9 cellular contexts compared by ENCODE assay signal in the genomic region with DNA sequence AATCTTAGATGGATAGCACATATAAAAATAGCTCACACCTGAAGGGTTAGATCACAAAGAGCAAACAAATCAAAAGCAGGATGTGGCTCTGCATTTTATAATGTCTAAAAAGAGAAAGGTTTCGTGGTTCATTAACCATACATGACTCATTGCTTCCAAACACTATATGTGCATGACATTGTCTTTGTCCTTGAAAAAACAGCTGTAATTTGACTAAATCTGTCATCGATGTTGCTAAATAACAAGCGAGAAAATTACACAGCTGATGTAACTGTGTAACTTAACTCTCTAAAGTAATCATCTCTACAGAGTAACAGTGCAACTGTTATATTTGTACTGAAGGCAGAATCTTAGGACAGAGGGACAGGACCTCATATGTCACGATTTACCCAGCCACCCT.
DNase-seq lines count a peak whose midpoint lies in the region; ATAC-seq and TF ChIP-seq lines count a peak whose summit lies in the region.
"Had no signal": no experiment of that assay in that cellular context is flagged by ENCODE, and none has a peak within 500 bp of the region (broad histone marks: within the 10 kb centered on the region; RNA-seq: fewer than 3 reads in every experiment).

No MANE protein-coding gene starts in this region.

- H3K9me3 ChIP-seq in osteoblast (ENCODE audit: low read depth, low read length) = no peaks in the 10 kb centered on the region

- H3K4me1 ChIP-seq in osteoblast (ENCODE audit: insufficient read depth, low read length) = peaks cover 35% of the 10 kb centered on the region

- no peak for TF ChIP-seq CTCF in osteoblast (IDR thresholded peaks at IDR 0.05; ENCODE audit: extremely low read depth, low read depth, low read length)
- TF ChIP-seq CTCF in brain microvascular endothelial cell (IDR thresholded peaks at IDR 0.05; ENCODE audit: low read depth, low read length, missing control alignments) = no peak

- in situ Hi-C loops in brain microvascular endothelial cell (cut with HindIII; ENCODE audit: low pct_ligation_motif_present, low sequenced_read_pairs) = no loop called here

- H4K20me1 ChIP-seq in osteoblast (ENCODE audit: insufficient read depth, low read length) = no peaks in the 10 kb centered on the region

- H2AFZ ChIP-seq in osteoblast (ENCODE audit: low read length) = peak overlapping the region; percentile 67

- no peaks in the 10 kb centered on the region for H3K27me3 ChIP-seq in osteoblast (ENCODE audit: insufficient read depth, low read length)
- no peaks in the 10 kb centered on the region for H3K27me3 ChIP-seq in brain microvascular endothelial cell (replicated peaks)

- no peaks in the 10 kb centered on the region for H3K79me2 ChIP-seq in osteoblast (ENCODE audit: insufficient read depth, low read length)

- DNase-seq in LHCN-M2 (ENCODE audit: low read depth) = peak; percentile 93
- no peak for DNase-seq in osteoblast (ENCODE audit: insufficient read length, low spot score, missing footprints)
- no peak for DNase-seq in T-helper 1 cell
- no peak for DNase-seq in pons (ENCODE audit: low spot score)
- no peak for DNase-seq in brain microvascular endothelial cell
- DNase-seq: activated CD4-positive, alpha-beta T cell treated with anti-CD3 and anti-CD28 coated beads for 4 hours had no signal

- peak overlapping the region; percentile 40 for H3K4me2 ChIP-seq in osteoblast (ENCODE audit: insufficient read depth, low read length)

- H3K27ac ChIP-seq in osteoblast (ENCODE audit: low read depth, low read length) (peak overlapping the region; percentile 20), brain microvascular endothelial cell (no peak overlapping the region)

- ATAC-seq in GM19025 (IDR thresholded peaks at IDR 0.05; ENCODE audit: low read depth, unreplicated experiment) = peak; percentile 66
- ATAC-seq in SK-N-SH treated with all-trans-retinoic acid at 6 μM for 48 hours = peak; percentile 71
- no peak for ATAC-seq in GM19455 (IDR thresholded peaks at IDR 0.05; ENCODE audit: unreplicated experiment)

- H3K36me3 ChIP-seq in osteoblast (ENCODE audit: insufficient read depth, low read length) (no peaks in the 10 kb centered on the region), brain microvascular endothelial cell (replicated peaks) (no peaks in the 10 kb centered on the region)

- H3K4me3 ChIP-seq in osteoblast (ENCODE audit: insufficient read depth, low read length) (no peak overlapping the region), brain microvascular endothelial cell (ENCODE audit: low read depth, low read length) (no peak overlapping the region)

TF ChIP-seq in SK-N-SH treated with all-trans-retinoic acid at 6 μM for 48 hours, 23 proteins besides CTCF, POLR2A, EP300 and RAD21:
- TF ChIP-seq BACH2 (CRISPR knock-in tag; IDR thresholded peaks at IDR 0.05; ENCODE audit: borderline replicate concordance) (no peak), TOX (CRISPR knock-in tag; IDR thresholded peaks at IDR 0.05; ENCODE audit: borderline replicate concordance) (0 out of 2 replicates have a peak, but pooled peaks have one; percentile 16)
